9 cellular contexts compared by ENCODE assay signal in the genomic region with DNA sequence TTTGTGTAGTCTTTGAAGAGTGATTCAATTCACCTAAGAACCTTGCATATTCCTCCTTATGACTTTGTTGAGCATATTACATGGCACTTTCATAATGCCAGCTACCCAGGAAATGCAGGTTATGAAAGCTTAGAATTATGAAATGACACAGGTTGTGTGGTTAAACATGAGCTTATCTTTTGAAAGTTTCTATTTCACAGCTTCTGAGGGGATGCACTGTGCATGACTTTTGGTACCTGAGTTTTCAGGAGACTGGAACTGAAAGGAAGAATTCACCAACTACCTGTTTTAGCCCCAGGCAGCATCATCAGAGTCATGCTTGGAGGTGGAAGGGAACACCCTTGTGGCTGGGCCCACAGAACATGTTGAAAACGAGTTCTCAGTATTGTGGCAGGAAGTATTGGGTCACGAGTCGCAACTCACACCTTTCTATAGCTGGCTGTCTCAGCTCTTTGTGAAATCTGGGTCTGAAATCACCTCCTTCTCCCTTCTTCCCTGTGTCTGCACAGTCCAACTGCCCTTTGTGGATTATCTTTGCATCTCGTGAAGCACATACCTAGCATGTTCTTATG.
DNase-seq lines count a peak whose midpoint lies in the region; ATAC-seq and TF ChIP-seq lines count a peak whose summit lies in the region.
"Had no signal": no experiment of that assay in that cellular context is flagged by ENCODE, and none has a peak within 500 bp of the region (broad histone marks: within the 10 kb centered on the region; RNA-seq: fewer than 3 reads in every experiment).

No MANE protein-coding gene starts in this region.

- no peaks in the 10 kb centered on the region for H3K9me3 Mint-ChIP-seq in activated CD8-positive, alpha-beta memory T cell treated with anti-CD3 and anti-CD28 coated beads, Interleukin-2, amount 10 ng/mL, durations not matched to agents 7 days and 5 days (ENCODE audit: low read depth)
- peaks cover 7% of the 10 kb centered on the region for H3K9me3 Mint-ChIP-seq in natural killer cell treated with Interleukin-12 subunit alpha and Interleukin-12 subunit beta and Interleukin-15 and Interleukin-18, amount 100 ng/mL, for 72 hours

- H3K4me3 Mint-ChIP-seq in activated CD8-positive, alpha-beta memory T cell treated with anti-CD3 and anti-CD28 coated beads, Interleukin-2, amount 10 ng/mL, durations not matched to agents 7 days and 5 days: no peak overlapping the region
- H3K4me3 Mint-ChIP-seq in natural killer cell treated with Interleukin-12 subunit alpha and Interleukin-12 subunit beta and Interleukin-15 and Interleukin-18, amount 100 ng/mL, for 72 hours: peak overlapping the region; percentile 77

- peaks cover 34% of the 10 kb centered on the region for H3K27me3 Mint-ChIP-seq in activated CD8-positive, alpha-beta memory T cell treated with anti-CD3 and anti-CD28 coated beads, Interleukin-2, amount 10 ng/mL, durations not matched to agents 7 days and 5 days
- H3K27me3 Mint-ChIP-seq in natural killer cell treated with Interleukin-12 subunit alpha and Interleukin-12 subunit beta and Interleukin-15 and Interleukin-18, amount 100 ng/mL, for 72 hours: peaks cover 11 to 17% of the 10 kb centered on the region in 2 donors

- ATAC-seq in GM21390 (IDR thresholded peaks at IDR 0.05; ENCODE audit: unreplicated experiment): peak; percentile 88
- peak; percentile 93 for ATAC-seq in activated CD8-positive, alpha-beta memory T cell treated with anti-CD3 and anti-CD28 coated beads, Interleukin-2, amount 10 ng/mL, durations not matched to agents 7 days and 5 days
- ATAC-seq in natural killer cell treated with Interleukin-12 subunit alpha and Interleukin-12 subunit beta and Interleukin-15 and Interleukin-18, amount 100 ng/mL, for 72 hours: peak; percentile 87 to 91

- no peaks in the 10 kb centered on the region for H3K36me3 ChIP-seq in brain microvascular endothelial cell (replicated peaks)
- H3K36me3 ChIP-seq: BLaER1 had no signal

- peak; percentile 61 for DNase-seq in CD1c-positive myeloid dendritic cell (ENCODE audit: extremely low spot score)
- peak; percentile 80 for DNase-seq in Jurkat, Clone E6-1 (ENCODE audit: low read depth, low spot score)
- peak; percentile 91 for DNase-seq in activated CD8-positive, alpha-beta memory T cell treated with anti-CD3 and anti-CD28 coated beads, Interleukin-2, amount 10 ng/mL, durations not matched to agents 7 days and 5 days
- peak; percentile 81 for DNase-seq in natural killer cell treated with Interleukin-12 subunit alpha and Interleukin-12 subunit beta and Interleukin-15 and Interleukin-18, amount 100 ng/mL, for 72 hours (ENCODE audit: low spot score)
- DNase-seq in middle frontal gyrus (ENCODE audit: extremely low spot score, low spot score): no peak
- DNase-seq in brain microvascular endothelial cell: no peak
- DNase-seq in RKO (ENCODE audit: low spot score): no peak

- peaks cover 18% of the 10 kb centered on the region for H3K36me3 Mint-ChIP-seq in activated CD8-positive, alpha-beta memory T cell treated with anti-CD3 and anti-CD28 coated beads, Interleukin-2, amount 10 ng/mL, durations not matched to agents 7 days and 5 days
- peaks cover 10% of the 10 kb centered on the region for H3K36me3 Mint-ChIP-seq in natural killer cell treated with Interleukin-12 subunit alpha and Interleukin-12 subunit beta and Interleukin-15 and Interleukin-18, amount 100 ng/mL, for 72 hours

- H3K4me3 ChIP-seq in Jurkat, Clone E6-1 (ENCODE audit: low read length): no peak overlapping the region
- H3K4me3 ChIP-seq in brain microvascular endothelial cell (ENCODE audit: low read depth, low read length): no peak overlapping the region
- H3K4me3 ChIP-seq: BLaER1 had no signal

- H3K27ac Mint-ChIP-seq in activated CD8-positive, alpha-beta memory T cell treated with anti-CD3 and anti-CD28 coated beads, Interleukin-2, amount 10 ng/mL, durations not matched to agents 7 days and 5 days: peak overlapping the region; percentile 81
- peak overlapping the region; percentile 84 to 87 for H3K27ac Mint-ChIP-seq in natural killer cell treated with Interleukin-12 subunit alpha and Interleukin-12 subunit beta and Interleukin-15 and Interleukin-18, amount 100 ng/mL, for 72 hours

- no peaks in the 10 kb centered on the region for H3K27me3 ChIP-seq in brain microvascular endothelial cell (replicated peaks)
- H3K27me3 ChIP-seq: BLaER1 had no signal

- TF ChIP-seq CTCF in brain microvascular endothelial cell (IDR thresholded peaks at IDR 0.05; ENCODE audit: low read depth, low read length, missing control alignments): no peak

- CTCF ChIA-PET in activated CD8-positive, alpha-beta memory T cell treated with anti-CD3 and anti-CD28 coated beads, Interleukin-2, amount 10 ng/mL, durations not matched to agents 7 days and 5 days (lab: Charles Lee): interaction anchor here (0.7 to 2.0 kb wide), 12 partner anchors 16 to 462 kb away, joined by 3 to 11 read pairs (median 4); a partner anchor contains a TSS

- H3K27ac ChIP-seq in brain microvascular endothelial cell: no peak overlapping the region
- H3K27ac ChIP-seq: BLaER1 had no signal

- peaks cover 36% of the 10 kb centered on the region for H3K4me1 Mint-ChIP-seq in activated CD8-positive, alpha-beta memory T cell treated with anti-CD3 and anti-CD28 coated beads, Interleukin-2, amount 10 ng/mL, durations not matched to agents 7 days and 5 days
- peaks cover 48 to 49% of the 10 kb centered on the region in 2 donors for H3K4me1 Mint-ChIP-seq in natural killer cell treated with Interleukin-12 subunit alpha and Interleukin-12 subunit beta and Interleukin-15 and Interleukin-18, amount 100 ng/mL, for 72 hours (ENCODE audit: low read depth in 2 of 2)

- in situ Hi-C loops in brain microvascular endothelial cell (cut with HindIII; ENCODE audit: low pct_ligation_motif_present, low sequenced_read_pairs): no loop called here

Comparison
In these comparisons a context has a peak if more than half of its experiments do, and no peak if none do; other contexts are left out.
1. DNase-seq: peak in CD1c-positive myeloid dendritic cell (single experiment), Jurkat, Clone E6-1 (single experiment), activated CD8-positive, alpha-beta memory T cell treated with anti-CD3 and anti-CD28 coated beads, Interleukin-2, amount 10 ng/mL, durations not matched to agents 7 days and 5 days (single experiment) and natural killer cell treated with Interleukin-12 subunit alpha and Interleukin-12 subunit beta and Interleukin-15 and Interleukin-18, amount 100 ng/mL, for 72 hours (single experiment); none in middle frontal gyrus (single experiment), brain microvascular endothelial cell (single experiment) and RKO (single experiment).
2. Peak in every context shown above with its lines, with median percentiles within 50 percentile points of each other: ATAC-seq.